ENCODE assay signal across 15 cellular contexts in genomic region chr10:125094111-125094705, GRCh38.
DNase-seq lines count a peak whose midpoint lies in the region; ATAC-seq and TF ChIP-seq lines count a peak whose summit lies in the region.
"Had no signal": no experiment of that assay in that cellular context is flagged by ENCODE, and none has a peak within 500 bp of the region (broad histone marks: within the 10 kb centered on the region; RNA-seq: fewer than 3 reads in every experiment).

No MANE protein-coding gene starts in this region.

- DNase-seq in GM23338 (ENCODE audit: low spot score) = no peak
- DNase-seq in esophagus squamous epithelium (lab: John Stamatoyannopoulos, UW) = no peak
- DNase-seq in mesothelial cell of epicardium (ENCODE audit: low spot score in 2 of 2, unreplicated experiment in 2 of 2) = no peak
- DNase-seq in spleen = peak; percentile 38
- DNase-seq in SJCRH30 = no peak
- DNase-seq in NOMO-1 treated with dmso at 0.1 percent for 144 hours (lab: John Stamatoyannopoulos, UW; ENCODE audit: unreplicated experiment) = no peak
- DNase-seq: activated CD4-positive, CD25-positive, alpha-beta regulatory T cell; activated naive CD8-positive, alpha-beta T cell treated with anti-CD3 and anti-CD28 coated beads, Interleukin-2, amount 50 U/mL, for 24 hours; NCI-H187 treated with DMSO at 0.1 percent for 48 hours; NCI-H524 treated with DMSO at 0.1 percent for 48 hours had no signal

- 0 out of 2 replicates have a peak overlapping the region, but pooled peaks have one; percentile 45 for H3K27ac ChIP-seq in GM23338 (ENCODE audit: low read depth)
- H3K27ac ChIP-seq in esophagus squamous epithelium = peak overlapping the region; percentile 22 to 91 (median 80)
- peak overlapping the region in 4 of 8 donors; percentile 18 to 38 (median 36) for H3K27ac ChIP-seq in spleen
- H3K27ac ChIP-seq in SJCRH30 = no peak overlapping the region

- ATAC-seq in GM23338 (no peak), HG03432 (IDR thresholded peaks at IDR 0.05; ENCODE audit: unreplicated experiment) (no peak), GM21528 (IDR thresholded peaks at IDR 0.05; ENCODE audit: low FRiP score, unreplicated experiment) (no peak)
- ATAC-seq: activated naive CD8-positive, alpha-beta T cell treated with anti-CD3 and anti-CD28 coated beads, Interleukin-2, amount 50 U/mL, for 24 hours; Panc1; stimulated activated memory B cell treated with anti-CD40 and anti-IgM and Interleukin-4, amounts not matched to agents 10 μg/mL and 1 μg/mL and 100 μg/mL, for 72 hours had no signal

- H3K4me2 ChIP-seq in GM23338 = no peak overlapping the region

- peaks cover 57% of the 10 kb centered on the region for H3K4me1 ChIP-seq in GM23338 (ENCODE audit: insufficient read depth)
- H3K4me1 ChIP-seq in esophagus squamous epithelium = peaks cover 4 to 73% (median 37%) of the 10 kb centered on the region in 3 donors
- H3K4me1 ChIP-seq in spleen = peaks cover 0 to 50% (median 17%) of the 10 kb centered on the region in 6 donors
- H3K4me1 ChIP-seq in SJCRH30 = no peaks in the 10 kb centered on the region

- H4K20me1 ChIP-seq in GM23338 (replicated peaks; ENCODE audit: insufficient read depth) = peaks cover 90% of the 10 kb centered on the region

- no peaks in the 10 kb centered on the region for H3K9me2 ChIP-seq in GM23338 (ENCODE audit: insufficient read depth)

- WGBS in esophagus squamous epithelium, 2 donors = 88 to 91% methylated on average over 11 to 16 of the region's 17 CpGs
- WGBS in spleen, 5 donors = 87 to 95% (median 92%) methylated on average over 16 to 17 of the region's 17 CpGs

- intact Hi-C loops in esophagus squamous epithelium (cut with DNase I) (no loop called here), spleen (cut with DNase I; ENCODE audit: low total_unique reads) (no loop called here)

- no peaks in the 10 kb centered on the region; the same call in 1 of the 2 replicates for H3F3A ChIP-seq in GM23338 (replicated peaks; ENCODE audit: low read depth)

- H3K4me1 Mint-ChIP-seq in GM23338 = peaks cover 82% of the 10 kb centered on the region
- H3K4me1 Mint-ChIP-seq in mesothelial cell of epicardium = peaks cover 60% of the 10 kb centered on the region
- H3K4me1 Mint-ChIP-seq: stimulated activated memory B cell treated with anti-CD40 and anti-IgM and Interleukin-4, amounts not matched to agents 10 μg/mL and 1 μg/mL and 100 μg/mL, for 72 hours had no signal

- H3K27me3 ChIP-seq in GM23338 (ENCODE audit: insufficient read depth) = no peaks in the 10 kb centered on the region
- no peaks in the 10 kb centered on the region for H3K27me3 ChIP-seq in esophagus squamous epithelium
- H3K27me3 ChIP-seq in spleen (replicated peaks in 1 of 7) = peaks cover 0 to 3% (median 0%) of the 10 kb centered on the region in 7 donors
- no peaks in the 10 kb centered on the region for H3K27me3 ChIP-seq in SJCRH30

- H3K27me3 Mint-ChIP-seq in GM23338 (ENCODE audit: insufficient read depth, low read depth, poor library complexity) (peaks cover 20% of the 10 kb centered on the region), mesothelial cell of epicardium (ENCODE audit: low read depth) (no peaks in the 10 kb centered on the region)
- H3K27me3 Mint-ChIP-seq: activated naive CD8-positive, alpha-beta T cell treated with anti-CD3 and anti-CD28 coated beads, Interleukin-2, amount 50 U/mL, for 24 hours; dendritic cell treated with granulocyte-macrophage colony-stimulating factor and Interleukin-4, amounts not matched to agents 40 ng/mL and 50 ng/mL, for 4 days had no signal

- H3K4me3 ChIP-seq in GM23338 = no peak overlapping the region
- H3K4me3 ChIP-seq in esophagus squamous epithelium = no peak overlapping the region
- no peak overlapping the region for H3K4me3 ChIP-seq in spleen
- H3K4me3 ChIP-seq in SJCRH30 = no peak overlapping the region

- H3K4me3 Mint-ChIP-seq in GM23338 (no peak overlapping the region; the same call in 2 of the 3 replicates), mesothelial cell of epicardium (no peak overlapping the region)
- H3K4me3 Mint-ChIP-seq: activated naive CD8-positive, alpha-beta T cell treated with anti-CD3 and anti-CD28 coated beads, Interleukin-2, amount 50 U/mL, for 24 hours; dendritic cell treated with granulocyte-macrophage colony-stimulating factor and Interleukin-4, amounts not matched to agents 40 ng/mL and 50 ng/mL, for 4 days; stimulated activated memory B cell treated with anti-CD40 and anti-IgM and Interleukin-4, amounts not matched to agents 10 μg/mL and 1 μg/mL and 100 μg/mL, for 72 hours had no signal

- peaks cover 100% of the 10 kb centered on the region for H3K79me2 ChIP-seq in GM23338 (replicated peaks; ENCODE audit: insufficient read depth)

- no peak overlapping the region for H2AFZ ChIP-seq in GM23338

- H3K9me3 ChIP-seq in esophagus squamous epithelium (no peaks in the 10 kb centered on the region), spleen (no peaks in the 10 kb centered on the region), SJCRH30 (replicated peaks) (no peaks in the 10 kb centered on the region)

- H3K27ac Mint-ChIP-seq in GM23338 (no peak overlapping the region), mesothelial cell of epicardium (peak overlapping the region; percentile 91)
- H3K27ac Mint-ChIP-seq: activated naive CD8-positive, alpha-beta T cell treated with anti-CD3 and anti-CD28 coated beads, Interleukin-2, amount 50 U/mL, for 24 hours; dendritic cell treated with granulocyte-macrophage colony-stimulating factor and Interleukin-4, amounts not matched to agents 40 ng/mL and 50 ng/mL, for 4 days; stimulated activated memory B cell treated with anti-CD40 and anti-IgM and Interleukin-4, amounts not matched to agents 10 μg/mL and 1 μg/mL and 100 μg/mL, for 72 hours had no signal

- no peak for TF ChIP-seq POLR2A in esophagus squamous epithelium (IDR thresholded peaks at IDR 0.05)
- TF ChIP-seq POLR2A in spleen (IDR thresholded peaks at IDR 0.05) = no peak

- H3K36me3 ChIP-seq in GM23338 (ENCODE audit: insufficient read depth) (no peaks in the 10 kb centered on the region), esophagus squamous epithelium (peaks cover 0 to 9% (median 0%) of the 10 kb centered on the region in 3 donors), spleen (peaks cover 0 to 19% (median 0%) of the 10 kb centered on the region in 6 donors), SJCRH30 (no peaks in the 10 kb centered on the region; the same call in 1 of the 2 replicates)

- no peak for TF ChIP-seq CTCF in GM23338 (conservative IDR thresholded peaks at IDR 0.05; ENCODE audit: low read depth in 2 of 2)
- TF ChIP-seq CTCF in esophagus squamous epithelium (IDR thresholded peaks at IDR 0.05) = no peak
- TF ChIP-seq CTCF in mesothelial cell of epicardium (IDR thresholded peaks at IDR 0.05; ENCODE audit: unreplicated experiment) = no peak
- no peak for TF ChIP-seq CTCF in spleen (IDR thresholded peaks at IDR 0.05 in 8 of 11, conservative IDR thresholded peaks at IDR 0.05 in 3 of 11)

- H3K9me3 Mint-ChIP-seq in GM23338 (no peaks in the 10 kb centered on the region), mesothelial cell of epicardium (no peaks in the 10 kb centered on the region)
- H3K9me3 Mint-ChIP-seq: activated naive CD8-positive, alpha-beta T cell treated with anti-CD3 and anti-CD28 coated beads, Interleukin-2, amount 50 U/mL, for 24 hours; dendritic cell treated with granulocyte-macrophage colony-stimulating factor and Interleukin-4, amounts not matched to agents 40 ng/mL and 50 ng/mL, for 4 days; stimulated activated memory B cell treated with anti-CD40 and anti-IgM and Interleukin-4, amounts not matched to agents 10 μg/mL and 1 μg/mL and 100 μg/mL, for 72 hours had no signal

- H3K36me3 Mint-ChIP-seq in GM23338 (ENCODE audit: low read depth) = peaks cover 61% of the 10 kb centered on the region
- no peaks in the 10 kb centered on the region for H3K36me3 Mint-ChIP-seq in mesothelial cell of epicardium
- H3K36me3 Mint-ChIP-seq: stimulated activated memory B cell treated with anti-CD40 and anti-IgM and Interleukin-4, amounts not matched to agents 10 μg/mL and 1 μg/mL and 100 μg/mL, for 72 hours had no signal

TF ChIP-seq in GM23338, 12 proteins besides CTCF, POLR2A, EP300 and RAD21 (continues in another document):
- TF ChIP-seq EZH2 (IDR thresholded peaks at IDR 0.05; ENCODE audit: low read depth, unreplicated experiment) = no peak
- TF ChIP-seq ZNF331 (CRISPR knock-in tag; IDR thresholded peaks at IDR 0.05; ENCODE audit: low read depth) = no peak
- TF ChIP-seq POLR2AphosphoS5 (IDR thresholded peaks at IDR 0.05; ENCODE audit: low read depth) = no peak
- TF ChIP-seq REST (IDR thresholded peaks at IDR 0.05; ENCODE audit: unreplicated experiment) = no peak
- no peak for TF ChIP-seq NANOG (IDR thresholded peaks at IDR 0.05; ENCODE audit: borderline replicate concordance)
- no peak for TF ChIP-seq EZH2phosphoT487 (IDR thresholded peaks at IDR 0.05; ENCODE audit: unreplicated experiment)
- TF ChIP-seq STAT1 (IDR thresholded peaks at IDR 0.05; ENCODE audit: unreplicated experiment) = no peak
